Comparison of ENCODE assay signal across 9 cellular contexts in the genomic region with DNA sequence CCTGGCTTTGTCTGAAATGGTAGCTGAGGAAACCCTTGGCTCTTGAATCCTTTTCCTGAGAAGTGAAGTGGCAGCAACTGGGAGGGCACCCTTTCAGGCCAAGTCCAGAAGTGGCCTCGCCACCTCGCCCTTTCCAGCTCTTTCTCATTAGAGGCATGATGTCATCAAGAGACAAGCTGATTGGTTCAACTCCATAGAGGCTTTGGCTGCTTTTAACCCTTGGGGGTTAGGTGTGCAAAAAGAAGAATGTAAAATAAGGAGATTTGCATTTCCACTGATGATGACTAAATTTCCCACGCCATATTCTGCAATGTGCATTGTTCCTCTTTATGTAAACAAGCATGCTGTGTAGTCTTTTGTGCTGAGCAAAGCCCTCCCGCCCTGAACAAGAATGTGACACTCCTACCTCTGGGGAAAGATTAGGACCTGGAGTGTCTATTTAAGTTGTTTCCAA.
DNase-seq lines count a peak whose midpoint lies in the region; ATAC-seq lines count a peak whose summit lies in the region.
"Had no signal": no experiment of that assay in that cellular context is flagged by ENCODE, and none has a peak within 500 bp of the region (broad histone marks: within the 10 kb centered on the region; RNA-seq: fewer than 3 reads in every experiment).

No MANE protein-coding gene starts in this region.

- peak overlapping the region; percentile 9 for H3K27ac ChIP-seq in adipose tissue (ENCODE audit: low read depth, low read length)
- H3K27ac ChIP-seq in skin epidermis = peak overlapping the region in 18 of 21 experiments; percentile 4 to 81 (median 59)
- H3K27ac ChIP-seq: parathyroid adenoma had no signal

- DNase-seq in NCI-H82 (lab: John Stamatoyannopoulos, UW) (peak; percentile 56), NCI-H82 treated with DMSO at 0.1 percent for 48 hours (lab: John Stamatoyannopoulos, UW; ENCODE audit: unreplicated experiment) (no peak), hippocampal formation (lab: John Stamatoyannopoulos, UW) (peak; percentile 29 to 42)
- DNase-seq in NK-92 treated with Interleukin-12 subunit alpha and Interleukin-12 subunit beta, amount 100 ng/mL, for 24 hours (lab: John Stamatoyannopoulos, UW) = no peak

- WGBS in adipose tissue, 3 donors = 21 to 47% (median 22%) methylated on average over 4 of the region's 4 CpGs

- ATAC-seq in HG03354 (IDR thresholded peaks at IDR 0.05; ENCODE audit: poor library complexity, severe bottlenecking, unreplicated experiment) = no peak
- ATAC-seq in HG02973 (IDR thresholded peaks at IDR 0.05; ENCODE audit: unreplicated experiment) = no peak

- no peak overlapping the region for H3K4me3 ChIP-seq in skin epidermis

Comparison
In these comparisons a context has a peak if more than half of its experiments do, and no peak if none do; other contexts are left out.
1. DNase-seq: peak in NCI-H82 (single experiment) and hippocampal formation (2 of 2); none in NCI-H82 treated with DMSO at 0.1 percent for 48 hours (single experiment) and NK-92 treated with Interleukin-12 subunit alpha and Interleukin-12 subunit beta, amount 100 ng/mL, for 24 hours (single experiment).